ENCODE assay signal across 10 cellular contexts in genomic region chr3:152508705-152509104, GRCh38.
A peak's percentile ranks its signal among the peaks of the same experiment; 100 is the strongest.
DNase-seq lines count a peak whose midpoint lies in the region; ATAC-seq, FAIRE-seq and TF ChIP-seq lines count a peak whose summit lies in the region.
"Had no signal": no experiment of that assay in that cellular context is flagged by ENCODE, and none has a peak within 500 bp of the region (broad histone marks: within the 10 kb centered on the region; RNA-seq: fewer than 3 reads in every experiment).

No MANE protein-coding gene starts in this region.

- H4K20me1 ChIP-seq in GM23338 (replicated peaks; ENCODE audit: insufficient read depth), result no peaks in the 10 kb centered on the region
- no peaks in the 10 kb centered on the region for H4K20me1 ChIP-seq in HepG2 (ENCODE audit: insufficient read depth, low read length)

- intact Hi-C loops in adrenal gland (cut with DNase I) (no loop called here), HepG2 (cut with micrococcal nuclease; ENCODE audit: unreplicated experiment) (loop anchor here (1.0 kb wide), 1 partner anchor 66 kb away; no protein-coding TSS in a partner anchor)

- H3K36me3 Mint-ChIP-seq in GM23338 (ENCODE audit: low read depth), result no peaks in the 10 kb centered on the region

- no peak overlapping the region for H3K9ac ChIP-seq in HepG2 (ENCODE audit: insufficient read depth, low read depth, low read length)

- TF ChIP-seq RAD21 in HepG2 (CRISPR knock-in tag; IDR thresholded peaks at IDR 0.05), result no peak

- CTCF ChIA-PET in HepG2 (lab: Yijun Ruan, JAX; ENCODE audit: low intra/inter-chr PET ratio, low total read pairs), result interaction anchor here (0.8 kb wide), 1 partner anchor 65 kb away, joined by 3 read pairs; no protein-coding TSS in a partner anchor

- in situ Hi-C loops in HepG2 (cut with HindIII; ENCODE audit: extremely low pct_ligation_motif_present, low pct_unique_long_range_greater_than_20kb), result no loop called here

- H3K9me3 ChIP-seq in adrenal gland (replicated peaks in 1 of 3) (peaks cover 0 to 5% (median 0%) of the 10 kb centered on the region in 3 donors), HepG2 (ENCODE audit: low read length) (no peaks in the 10 kb centered on the region)

- no peak for FAIRE-seq in HepG2 (lab: Jason Lieb, UNC)
- FAIRE-seq: G401.6 had no signal

- no peaks in the 10 kb centered on the region for H3F3A ChIP-seq in GM23338 (replicated peaks; ENCODE audit: low read depth)

- no peaks in the 10 kb centered on the region for H3K4me1 Mint-ChIP-seq in GM23338

- no peaks in the 10 kb centered on the region for H3K4me1 ChIP-seq in GM23338 (ENCODE audit: insufficient read depth)
- H3K4me1 ChIP-seq in adrenal gland (replicated peaks in 1 of 2), result no peaks in the 10 kb centered on the region
- H3K4me1 ChIP-seq in HepG2 (ENCODE audit: insufficient read depth, low read length), result no peaks in the 10 kb centered on the region

- no TSS peak for BruUV-seq in HepG2 (replicated peaks; lab: Mats Ljungman, UMichigan)

- no peaks in the 10 kb centered on the region for H3K79me2 ChIP-seq in GM23338 (replicated peaks; ENCODE audit: insufficient read depth)
- no peaks in the 10 kb centered on the region for H3K79me2 ChIP-seq in HepG2 (ENCODE audit: insufficient read depth, low read length)

- H3K4me3 ChIP-seq in GM23338 (no peak overlapping the region), adrenal gland (no peak overlapping the region), HepG2 (replicated peaks in 1 of 3; ENCODE audit: insufficient read depth in 1 of 3, low read depth in 2 of 3, low read length in 3 of 3) (no peak overlapping the region)
- H3K4me3 ChIP-seq: lung had no signal

- H2AFZ ChIP-seq in GM23338 (peak overlapping the region; percentile 80; the same call in 1 of the 2 replicates), HepG2 (ENCODE audit: low read length) (no peak overlapping the region)

- H3K4me2 ChIP-seq in GM23338 (no peak overlapping the region), HepG2 (ENCODE audit: low read depth, low read length) (no peak overlapping the region)

- TF ChIP-seq POLR2A in adrenal gland (IDR thresholded peaks at IDR 0.05) (no peak), HepG2 (IDR thresholded peaks at IDR 0.05; ENCODE audit: insufficient read depth in 1 of 2, low read depth in 2 of 2, low read length in 2 of 2) (no peak)

- H3K27ac ChIP-seq in GM23338 (ENCODE audit: low read depth) (no peak overlapping the region), adrenal gland (no peak overlapping the region), HepG2 (ENCODE audit: extremely low read length, insufficient read depth, low read length) (no peak overlapping the region)

- H3K27ac Mint-ChIP-seq in GM23338, result no peak overlapping the region

- H3K27me3 Mint-ChIP-seq in GM23338 (ENCODE audit: insufficient read depth, low read depth, poor library complexity), result no peaks in the 10 kb centered on the region

- POLR2A ChIA-PET in HepG2 (lab: Yijun Ruan, JAX), result no interaction called here

- H3K27me3 ChIP-seq in GM23338 (ENCODE audit: insufficient read depth), result no peaks in the 10 kb centered on the region
- no peaks in the 10 kb centered on the region for H3K27me3 ChIP-seq in adrenal gland
- no peaks in the 10 kb centered on the region; a peak in 1 of 5 replicates for H3K27me3 ChIP-seq in HepG2 (ENCODE audit: control insufficient read depth in 1 of 2, insufficient read depth in 2 of 2, low read length in 2 of 2)

- DNase-seq in AG08395 (ENCODE audit: low spot score) (peak; percentile 4), GM23338 (ENCODE audit: low spot score) (peak; percentile 39), adrenal gland (no peak), HepG2 (ENCODE audit: low spot score) (peak; percentile 7), NCI-H1694 (lab: John Stamatoyannopoulos, UW) (no peak)

- H3K36me3 ChIP-seq in GM23338 (ENCODE audit: insufficient read depth), result no peaks in the 10 kb centered on the region
- no peaks in the 10 kb centered on the region for H3K36me3 ChIP-seq in adrenal gland (replicated peaks in 1 of 2)
- no peaks in the 10 kb centered on the region for H3K36me3 ChIP-seq in HepG2 (replicated peaks in 1 of 2; ENCODE audit: control insufficient read depth in 1 of 2, insufficient read depth in 2 of 2, low read length in 2 of 2)

- TF ChIP-seq EP300 in HepG2 (IDR thresholded peaks at IDR 0.05; ENCODE audit: low read depth in 2 of 2, low read length in 2 of 2), result no peak
- no peak for TF ChIP-seq EP300 in HepG2 (CRISPR knock-in tag; IDR thresholded peaks at IDR 0.05; ENCODE audit: borderline replicate concordance)

- no peak for ATAC-seq in GM23338
- ATAC-seq in HepG2, result no peak
- ATAC-seq in GM21390 (IDR thresholded peaks at IDR 0.05; ENCODE audit: unreplicated experiment), result no peak
- no peak for ATAC-seq in GM21576 (IDR thresholded peaks at IDR 0.05; ENCODE audit: unreplicated experiment)
- no peak for ATAC-seq in HG03565 (IDR thresholded peaks at IDR 0.05; ENCODE audit: unreplicated experiment)

- H3K4me3 Mint-ChIP-seq in GM23338, result no peak overlapping the region

- TF ChIP-seq CTCF in GM23338 (conservative IDR thresholded peaks at IDR 0.05; ENCODE audit: low read depth in 2 of 2) (peak; percentile 47 to 54), adrenal gland (IDR thresholded peaks at IDR 0.05) (peak in 5 of 6 experiments; percentile 10 to 33 (median 22)), HepG2 (CRISPR knock-in tag; IDR thresholded peaks at IDR 0.05) (no peak)

- no peaks in the 10 kb centered on the region; the same call in 1 of the 2 replicates for H3K9me2 ChIP-seq in GM23338 (ENCODE audit: insufficient read depth)

- no peaks in the 10 kb centered on the region for H3K9me3 Mint-ChIP-seq in GM23338

- 73 to 100% (median 79%) methylated on average over 1 of the region's 1 CpG for WGBS in adrenal gland, 4 donors
- 0% methylated on average over 1 of the region's 1 CpG for WGBS in HepG2 (ENCODE audit: low lambda C conversion rate)

TF ChIP-seq in GM23338, 12 proteins besides CTCF, POLR2A, EP300 and RAD21:
- TF ChIP-seq REST (IDR thresholded peaks at IDR 0.05; ENCODE audit: unreplicated experiment) (no peak), EZH2 (IDR thresholded peaks at IDR 0.05; ENCODE audit: low read depth, unreplicated experiment) (no peak), ZNF114 (CRISPR knock-in tag; IDR thresholded peaks at IDR 0.05) (no peak), ZNF331 (CRISPR knock-in tag; IDR thresholded peaks at IDR 0.05; ENCODE audit: low read depth) (no peak)

TF ChIP-seq in HepG2, 621 proteins besides CTCF, POLR2A, EP300 and RAD21:
- TF ChIP-seq SATB2 (CRISPR knock-in tag; IDR thresholded peaks at IDR 0.05) (no peak), ZNF10 (CRISPR knock-in tag; IDR thresholded peaks at IDR 0.05; ENCODE audit: borderline replicate concordance, low read depth) (no peak), STAG1 (CRISPR knock-in tag; IDR thresholded peaks at IDR 0.05) (peak; percentile 18; the same call in 1 of the 2 replicates)

Comparison
In these comparisons a context has a peak if more than half of its experiments do, and no peak if none do; other contexts are left out.
1. DNase-seq: peak in AG08395 (single experiment), GM23338 (single experiment) and HepG2 (single experiment); none in adrenal gland (0 of 7) and NCI-H1694 (single experiment).